ENCODE assay signal across 1 cellular context in genomic region chr5:113027015-113027414, GRCh38.
TF ChIP-seq lines count a peak whose summit lies in the region.

No MANE protein-coding gene starts in this region.

TF ChIP-seq in H1, 55 proteins besides CTCF, POLR2A, EP300 and RAD21:
- TF ChIP-seq YY1 (IDR thresholded peaks at IDR 0.05; ENCODE audit: low read depth, low read length) (no peak), SIN3A (conservative IDR thresholded peaks at IDR 0.05 in 1 of 2, IDR thresholded peaks at IDR 0.05 in 1 of 2; ENCODE audit: low read depth in 1 of 2, low read length in 2 of 2) (no peak), ATF2 (IDR thresholded peaks at IDR 0.05; ENCODE audit: low read length) (no peak), CHD1 (IDR thresholded peaks at IDR 0.05; ENCODE audit: low read depth, low read length) (no peak), POLR2AphosphoS5 (IDR thresholded peaks at IDR 0.05; ENCODE audit: low read depth, low read length) (peak; percentile 35; the same call in 1 of the 2 replicates), CEBPB (IDR thresholded peaks at IDR 0.05; ENCODE audit: low read depth, low read length) (no peak), FOSL1 (IDR thresholded peaks at IDR 0.05; ENCODE audit: insufficient read depth, low read depth, low read length) (no peak)
